ENCODE assay signal across 1 cellular context in the genomic region with DNA sequence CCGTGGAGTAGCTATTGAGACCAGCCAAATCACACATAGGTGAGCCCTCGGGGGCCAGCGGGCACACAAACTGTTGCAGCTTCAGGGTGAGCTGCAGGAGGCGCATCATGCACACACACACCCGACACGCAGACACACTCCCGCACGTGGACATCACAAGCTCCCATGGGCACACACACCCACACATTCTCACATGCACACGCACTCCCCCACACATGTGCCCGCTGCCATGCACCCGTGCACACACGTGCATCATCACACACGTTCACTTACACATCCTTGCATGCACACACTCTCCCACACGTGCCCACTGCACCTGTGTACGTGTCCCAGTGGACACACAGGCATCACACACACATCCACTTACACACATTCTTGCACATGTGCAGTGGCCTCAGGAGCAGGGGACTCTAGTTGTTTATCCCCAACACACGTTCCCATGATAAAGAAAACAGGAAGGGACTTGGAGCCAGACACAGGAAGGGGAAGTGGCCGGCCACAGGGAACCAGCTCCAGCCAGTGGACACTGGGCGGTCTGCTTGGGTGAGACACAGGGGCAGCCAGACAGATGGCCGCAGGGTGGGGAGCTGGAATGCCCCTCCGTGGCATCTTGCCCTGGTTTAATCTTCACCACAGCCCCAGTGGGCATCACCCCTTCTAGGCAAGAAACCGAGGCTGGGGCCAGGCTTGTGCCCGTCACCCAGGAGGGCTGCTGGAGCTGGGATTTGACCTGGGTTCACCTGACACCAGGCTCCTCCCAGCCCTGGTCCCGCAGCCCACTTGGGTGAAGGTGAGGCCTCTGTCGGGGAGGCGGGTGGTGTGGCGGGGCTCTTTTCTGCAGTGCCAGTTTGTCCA.
TF ChIP-seq lines count a peak whose summit lies in the region.

No MANE protein-coding gene starts in this region.

TF ChIP-seq in K562, 482 proteins besides CTCF, POLR2A, EP300 and RAD21 (continued from another document):
- TF ChIP-seq, protein P1, sequence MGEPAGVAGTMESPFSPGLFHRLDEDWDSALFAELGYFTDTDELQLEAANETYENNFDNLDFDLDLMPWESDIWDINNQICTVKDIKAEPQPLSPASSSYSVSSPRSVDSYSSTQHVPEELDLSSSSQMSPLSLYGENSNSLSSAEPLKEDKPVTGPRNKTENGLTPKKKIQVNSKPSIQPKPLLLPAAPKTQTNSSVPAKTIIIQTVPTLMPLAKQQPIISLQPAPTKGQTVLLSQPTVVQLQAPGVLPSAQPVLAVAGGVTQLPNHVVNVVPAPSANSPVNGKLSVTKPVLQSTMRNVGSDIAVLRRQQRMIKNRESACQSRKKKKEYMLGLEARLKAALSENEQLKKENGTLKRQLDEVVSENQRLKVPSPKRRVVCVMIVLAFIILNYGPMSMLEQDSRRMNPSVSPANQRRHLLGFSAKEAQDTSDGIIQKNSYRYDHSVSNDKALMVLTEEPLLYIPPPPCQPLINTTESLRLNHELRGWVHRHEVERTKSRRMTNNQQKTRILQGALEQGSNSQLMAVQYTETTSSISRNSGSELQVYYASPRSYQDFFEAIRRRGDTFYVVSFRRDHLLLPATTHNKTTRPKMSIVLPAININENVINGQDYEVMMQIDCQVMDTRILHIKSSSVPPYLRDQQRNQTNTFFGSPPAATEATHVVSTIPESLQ (CRISPR knock-in tag; IDR thresholded peaks at IDR 0.05), result no peak
- no peak for TF ChIP-seq ZSCAN29 (IDR thresholded peaks at IDR 0.05)
- TF ChIP-seq, protein P2, sequence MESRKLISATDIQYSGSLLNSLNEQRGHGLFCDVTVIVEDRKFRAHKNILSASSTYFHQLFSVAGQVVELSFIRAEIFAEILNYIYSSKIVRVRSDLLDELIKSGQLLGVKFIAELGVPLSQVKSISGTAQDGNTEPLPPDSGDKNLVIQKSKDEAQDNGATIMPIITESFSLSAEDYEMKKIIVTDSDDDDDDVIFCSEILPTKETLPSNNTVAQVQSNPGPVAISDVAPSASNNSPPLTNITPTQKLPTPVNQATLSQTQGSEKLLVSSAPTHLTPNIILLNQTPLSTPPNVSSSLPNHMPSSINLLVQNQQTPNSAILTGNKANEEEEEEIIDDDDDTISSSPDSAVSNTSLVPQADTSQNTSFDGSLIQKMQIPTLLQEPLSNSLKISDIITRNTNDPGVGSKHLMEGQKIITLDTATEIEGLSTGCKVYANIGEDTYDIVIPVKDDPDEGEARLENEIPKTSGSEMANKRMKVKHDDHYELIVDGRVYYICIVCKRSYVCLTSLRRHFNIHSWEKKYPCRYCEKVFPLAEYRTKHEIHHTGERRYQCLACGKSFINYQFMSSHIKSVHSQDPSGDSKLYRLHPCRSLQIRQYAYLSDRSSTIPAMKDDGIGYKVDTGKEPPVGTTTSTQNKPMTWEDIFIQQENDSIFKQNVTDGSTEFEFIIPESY (CRISPR knock-in tag; IDR thresholded peaks at IDR 0.05), result no peak
- no peak for TF ChIP-seq FOXM1 (IDR thresholded peaks at IDR 0.05; ENCODE audit: low read depth)
- TF ChIP-seq FOXM1 (CRISPR knock-in tag; IDR thresholded peaks at IDR 0.05; ENCODE audit: low read depth), result no peak
- peak; percentile 93 for TF ChIP-seq SPI1 (IDR thresholded peaks at IDR 0.05; ENCODE audit: borderline replicate concordance, low read depth, low read length)
